In the genomic region with DNA sequence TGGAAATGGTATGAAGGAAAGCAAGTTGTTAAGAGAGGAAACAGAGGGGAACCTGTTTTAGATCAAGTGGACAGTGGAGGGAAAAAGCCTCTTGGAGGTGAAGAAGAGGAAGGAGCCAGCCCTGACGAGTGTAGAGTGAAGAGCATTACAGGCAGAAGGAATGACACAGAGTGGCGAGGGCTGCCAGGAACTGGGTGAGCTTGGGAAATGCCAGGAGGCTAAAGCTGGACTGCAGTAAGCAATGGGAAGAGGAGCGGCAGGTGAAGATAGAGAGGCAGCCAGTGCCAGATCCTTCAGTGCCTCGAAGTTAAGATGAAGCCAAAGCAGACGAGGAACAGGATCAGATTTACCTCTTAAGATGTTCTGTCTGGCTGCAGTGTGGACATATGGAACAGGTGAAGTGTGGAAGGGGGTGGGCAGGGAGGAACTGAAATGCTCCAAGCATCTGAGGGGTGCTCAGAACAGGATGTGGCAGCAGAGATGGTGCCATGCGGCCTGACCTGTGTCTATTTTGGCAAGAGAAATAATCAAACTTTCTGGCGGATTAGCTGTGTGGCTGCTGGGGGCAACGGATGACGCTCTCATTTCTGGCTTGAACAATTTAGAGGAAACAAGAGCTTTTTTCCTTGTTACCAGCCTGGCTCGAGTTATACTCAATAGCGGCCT, we compare ENCODE assay signal across 24 cellular contexts.
"Had no signal": no experiment of that assay in that cellular context is flagged by ENCODE, and none has a peak within 500 bp of the region (broad histone marks: within the 10 kb centered on the region; RNA-seq: fewer than 3 reads in every experiment).

No MANE protein-coding gene starts in this region.

- DNase-seq: activated CD4-positive, alpha-beta T cell treated with anti-CD3 and anti-CD28 coated beads for 4 hours; activated CD4-positive, alpha-beta T cell treated with anti-CD3 and anti-CD28 coated beads, Interleukin-2, amount 50 U/mL, for 4 hours; activated naive CD4-positive, alpha-beta T cell; activated T-cell treated with anti-CD3 and anti-CD28 coated beads for 4 hours; activated T-cell treated with anti-CD3 and anti-CD28 coated beads, Interleukin-2, amount 50 U/mL, for 72 hours; body of pancreas; cerebellar nuclear complex; colonic mucosa; effector CD8-positive, alpha-beta T cell; kidney glomerular epithelial cell; left lung; mesendoderm; natural killer cell; right lobe of liver; stimulated activated CD4-positive, alpha-beta T cell treated with anti-CD3 and anti-CD28 coated beads, Interleukin-12 subunit alpha, Interleukin-12 subunit beta, amount 100 ng/mL, for 4 hours; stimulated activated CD4-positive, alpha-beta T cell treated with anti-CD3 and anti-CD28 coated beads, Interleukin-4, amount 100 ng/mL, for 1 hour; trophoblast cell had no signal

- H3K4me3 Mint-ChIP-seq: activated T-cell treated with anti-CD3 and anti-CD28 coated beads, Interleukin-2, amount 50 U/mL, for 72 hours; natural killer cell; stimulated activated naive CD8-positive, alpha-beta T cell treated with anti-CD3 and anti-CD28 coated beads, Interleukin-15, Interleukin-2, amounts not matched to agents 100 ng/mL and 50 ng/mL, for 24 hours; T-helper 2 cell treated with Interferon-gamma antibody and Interleukin-4, amounts not matched to agents 5 μg/mL and 100 μg/mL, for 36 hours had no signal

- H3K27ac Mint-ChIP-seq: activated naive CD4-positive, alpha-beta T cell treated with anti-CD3 and anti-CD28 coated beads, Interleukin-2, amount 50 U/mL, for 72 hours; activated T-cell treated with anti-CD3 and anti-CD28 coated beads, Interleukin-2, amount 50 U/mL, for 72 hours; natural killer cell; stimulated activated naive CD8-positive, alpha-beta T cell treated with anti-CD3 and anti-CD28 coated beads, Interleukin-15, Interleukin-2, amounts not matched to agents 100 ng/mL and 50 ng/mL, for 24 hours; T-helper 2 cell treated with Interferon-gamma antibody and Interleukin-4, amounts not matched to agents 5 μg/mL and 100 μg/mL, for 36 hours had no signal

- H3K4me3 ChIP-seq: body of pancreas, cardiac muscle cell, colonic mucosa, left lung, lung, right lobe of liver, skin epidermis, thoracic aorta had no signal

- ATAC-seq: activated naive CD4-positive, alpha-beta T cell treated with anti-CD3 and anti-CD28 coated beads, Interleukin-2, amount 50 U/mL, for 72 hours; activated T-cell treated with anti-CD3 and anti-CD28 coated beads, Interleukin-2, amount 50 U/mL, for 72 hours; body of pancreas; left lung; natural killer cell; right lobe of liver had no signal

- H3K36me3 Mint-ChIP-seq: activated naive CD4-positive, alpha-beta T cell treated with anti-CD3 and anti-CD28 coated beads, Interleukin-2, amount 50 U/mL, for 72 hours; natural killer cell had no signal

- H3K36me3 ChIP-seq: cardiac muscle cell, colonic mucosa, left lung, right lobe of liver, thoracic aorta had no signal

- H3K27me3 ChIP-seq: body of pancreas, cardiac muscle cell, colonic mucosa, left lung, right lobe of liver had no signal

- H3K4me1 Mint-ChIP-seq: natural killer cell had no signal

- H3K27me3 Mint-ChIP-seq: stimulated activated naive CD8-positive, alpha-beta T cell treated with anti-CD3 and anti-CD28 coated beads, Interleukin-15, Interleukin-2, amounts not matched to agents 100 ng/mL and 50 ng/mL, for 24 hours had no signal

- H3K9me3 ChIP-seq: body of pancreas, colonic mucosa, left lung, right lobe of liver, thoracic aorta had no signal

- H3K27ac ChIP-seq: body of pancreas, cardiac muscle cell, colonic mucosa, left lung, right lobe of liver, skin epidermis, thoracic aorta had no signal

- H3K9me3 Mint-ChIP-seq: T-helper 2 cell treated with Interferon-gamma antibody and Interleukin-4, amounts not matched to agents 5 μg/mL and 100 μg/mL, for 36 hours had no signal

- H3K4me1 ChIP-seq: body of pancreas, colonic mucosa, left lung, right lobe of liver had no signal
